8 cellular contexts compared by ENCODE assay signal in genomic region chr1:150233359-150234308, GRCh38. TPM values are rescaled to one million over a fixed set of nuclear protein-coding genes. Genes with fewer than 3 reads are reported as not detected.
DNase-seq lines count a peak whose midpoint lies in the region; ATAC-seq and TF ChIP-seq lines count a peak whose summit lies in the region.

No MANE protein-coding gene starts in this region.

- peak overlapping the region; percentile 70 for H3K4me3 ChIP-seq in Jurkat, Clone E6-1 (ENCODE audit: low read length)
- H3K4me3 ChIP-seq in fibroblast of villous mesenchyme (ENCODE audit: low read depth, low read length), result peak overlapping the region; percentile 84
- H3K4me3 ChIP-seq in retinal pigment epithelial cell (ENCODE audit: low read length), result peak overlapping the region; percentile 98

- POLR2A ChIA-PET in activated CD8-positive, alpha-beta T cell treated with anti-CD3 and anti-CD28 coated beads for 36 hours (lab: Charles Lee), result interaction anchor here (0.6 to 2.5 kb wide), 15 partner anchors 9 to 347 kb away, joined by 3 to 11 read pairs (median 4); a partner anchor contains a TSS

- ATAC-seq in activated CD8-positive, alpha-beta T cell treated with anti-CD3 and anti-CD28 coated beads for 36 hours, result no peak

- peaks cover 14 to 22% of the 10 kb centered on the region in 2 donors for H3K36me3 Mint-ChIP-seq in CD14-positive monocyte
- H3K36me3 Mint-ChIP-seq in activated CD8-positive, alpha-beta T cell treated with anti-CD3 and anti-CD28 coated beads for 36 hours (ENCODE audit: low read depth), result peaks cover 30% of the 10 kb centered on the region

- H3K4me1 Mint-ChIP-seq in CD14-positive monocyte, result peaks cover 18% of the 10 kb centered on the region
- peaks cover 12% of the 10 kb centered on the region for H3K4me1 Mint-ChIP-seq in activated CD8-positive, alpha-beta T cell treated with anti-CD3 and anti-CD28 coated beads for 36 hours (ENCODE audit: low read depth)

- no peak overlapping the region for H3K4me3 Mint-ChIP-seq in CD14-positive monocyte
- no peak overlapping the region for H3K4me3 Mint-ChIP-seq in activated CD8-positive, alpha-beta T cell treated with anti-CD3 and anti-CD28 coated beads for 36 hours

- peak overlapping the region in 6 of 7 donors; percentile 96 to 99 (median 98) for H3K27ac Mint-ChIP-seq in CD14-positive monocyte
- no peak overlapping the region for H3K27ac Mint-ChIP-seq in activated CD8-positive, alpha-beta T cell treated with anti-CD3 and anti-CD28 coated beads for 36 hours

- TF ChIP-seq CTCF in CD14-positive monocyte (IDR thresholded peaks at IDR 0.05), result no peak
- no peak for TF ChIP-seq CTCF in activated CD8-positive, alpha-beta T cell treated with anti-CD3 and anti-CD28 coated beads for 36 hours (IDR thresholded peaks at IDR 0.05)
- TF ChIP-seq CTCF in fibroblast of villous mesenchyme (IDR thresholded peaks at IDR 0.05; ENCODE audit: insufficient read depth, low read depth, low read length), result no peak
- no peak for TF ChIP-seq CTCF in retinal pigment epithelial cell (conservative IDR thresholded peaks at IDR 0.05; ENCODE audit: low read depth, low read length)

- peaks cover 0 to 2% (median 0%) of the 10 kb centered on the region in 3 donors for H3K27me3 Mint-ChIP-seq in CD14-positive monocyte (ENCODE audit: low read depth in 3 of 3)
- no peaks in the 10 kb centered on the region for H3K27me3 Mint-ChIP-seq in activated CD8-positive, alpha-beta T cell treated with anti-CD3 and anti-CD28 coated beads for 36 hours

- CTCF ChIA-PET in activated CD8-positive, alpha-beta T cell treated with anti-CD3 and anti-CD28 coated beads for 36 hours (lab: Charles Lee), result interaction anchor here (0.6 to 1.3 kb wide), 3 partner anchors 14 to 153 kb away, joined by 3 to 4 read pairs (median 3); no protein-coding TSS in a partner anchor

- intact Hi-C loops in CD14-positive monocyte (cut with micrococcal nuclease) (loop anchor here in 1 of 2 donors (10.0 kb wide), 1 partner anchor 49 kb away; no protein-coding TSS in a partner anchor), posterior cingulate gyrus (cut with DNase I) (loop anchor here (2.0 to 10.0 kb wide), 2 partner anchors 19 to 51 kb away; partner anchors contain the start of gene CIART)
- intact Hi-C loops in activated CD8-positive, alpha-beta T cell treated with anti-CD3 and anti-CD28 coated beads for 36 hours (cut with micrococcal nuclease), result no loop called here

- no peaks in the 10 kb centered on the region for H3K9me3 Mint-ChIP-seq in CD14-positive monocyte
- H3K9me3 Mint-ChIP-seq in activated CD8-positive, alpha-beta T cell treated with anti-CD3 and anti-CD28 coated beads for 36 hours, result no peaks in the 10 kb centered on the region

- DNase-seq in CD14-positive monocyte (ENCODE audit: low spot score), result no peak
- DNase-seq in Jurkat, Clone E6-1 (ENCODE audit: low read depth, low spot score), result no peak
- peak; percentile 77 for DNase-seq in activated CD8-positive, alpha-beta T cell treated with anti-CD3 and anti-CD28 coated beads for 36 hours
- DNase-seq in fibroblast of villous mesenchyme (ENCODE audit: low read depth), result peak; percentile 47
- no peak for DNase-seq in retinal pigment epithelial cell (ENCODE audit: low read depth)
- no peak for DNase-seq in posterior cingulate gyrus
- DNase-seq in activated gamma-delta T cell treated with Interleukin-2 at 50 U/mL for 16 hours, result no peak
- DNase-seq in NCI-H1694 treated with DMSO at 0.1 percent for 48 hours (lab: John Stamatoyannopoulos, UW), result no peak

RNA-seq across cellular contexts. Expression of gene ANP32E, which starts 2.3 kb away (rescaled TPM):
- 10 to 100 TPM; 20.4 to 26.6 TPM for polyA plus RNA-seq in CD14-positive monocyte
- 225 TPM for polyA plus RNA-seq in Jurkat, Clone E6-1 (2012; ENCODE audit: insufficient read depth, insufficient read length)
- total RNA-seq in activated CD8-positive, alpha-beta T cell treated with anti-CD3 and anti-CD28 coated beads for 36 hours, result 100 to 1,000 TPM; 174 to 185 TPM
- total RNA-seq in fibroblast of villous mesenchyme, result 27.4 and 30.7 TPM in 2 replicates

RNA-seq across cellular contexts. Expression of gene CA14, which starts 23.9 kb away (rescaled TPM):
- polyA plus RNA-seq in CD14-positive monocyte, result not detected
- not detected for polyA plus RNA-seq in Jurkat, Clone E6-1 (2012; ENCODE audit: insufficient read depth, insufficient read length)
- not detected for total RNA-seq in activated CD8-positive, alpha-beta T cell treated with anti-CD3 and anti-CD28 coated beads for 36 hours
- total RNA-seq in fibroblast of villous mesenchyme, result not detected in 2 replicates

RNA-seq across cellular contexts. Expression of gene APH1A, which starts 35.2 kb away (rescaled TPM):
- polyA plus RNA-seq in CD14-positive monocyte, result 10 to 100 TPM; 83.7 to 83.9 TPM
- 83.6 TPM for polyA plus RNA-seq in Jurkat, Clone E6-1 (2012; ENCODE audit: insufficient read depth, insufficient read length)
- 10 to 100 TPM; 83.7 to 87.4 TPM for total RNA-seq in activated CD8-positive, alpha-beta T cell treated with anti-CD3 and anti-CD28 coated beads for 36 hours
- 84.4 and 103 TPM in 2 replicates for total RNA-seq in fibroblast of villous mesenchyme

RNA-seq across cellular contexts. Expression of gene C1orf54, which starts 39.0 kb away (rescaled TPM):
- 10 to 100 TPM in 1 of 2 donors, 1 to 10 TPM in 1; 9.2 to 14.5 TPM for polyA plus RNA-seq in CD14-positive monocyte
- 4.1 TPM for polyA plus RNA-seq in Jurkat, Clone E6-1 (2012; ENCODE audit: insufficient read depth, insufficient read length)
- 1 to 10 TPM in 1 of 2 experiments, under 1 TPM in 1; 0.90 to 1.3 TPM for total RNA-seq in activated CD8-positive, alpha-beta T cell treated with anti-CD3 and anti-CD28 coated beads for 36 hours
- total RNA-seq in fibroblast of villous mesenchyme, result 7.3 and 13.5 TPM in 2 replicates

RNA-seq across cellular contexts. Expression of gene CIART, which starts 48.7 kb away (rescaled TPM):
- polyA plus RNA-seq in CD14-positive monocyte, result not detected
- not detected for polyA plus RNA-seq in Jurkat, Clone E6-1 (2012; ENCODE audit: insufficient read depth, insufficient read length)
- 1 to 10 TPM; 3.6 to 5.1 TPM for total RNA-seq in activated CD8-positive, alpha-beta T cell treated with anti-CD3 and anti-CD28 coated beads for 36 hours
- total RNA-seq in fibroblast of villous mesenchyme, result 6.5 and 8.1 TPM in 2 replicates

Comparison
In these comparisons a context has a peak if more than half of its experiments do, and no peak if none do; other contexts are left out.
1. DNase-seq: peak in activated CD8-positive, alpha-beta T cell treated with anti-CD3 and anti-CD28 coated beads for 36 hours (single experiment) and fibroblast of villous mesenchyme (single experiment); none in CD14-positive monocyte (single experiment), Jurkat, Clone E6-1 (single experiment), retinal pigment epithelial cell (single experiment), posterior cingulate gyrus (0 of 10), activated gamma-delta T cell treated with Interleukin-2 at 50 U/mL for 16 hours (single experiment) and NCI-H1694 treated with DMSO at 0.1 percent for 48 hours (single experiment).
2. Peak in every context shown above with its lines, with median percentiles within 50 percentile points of each other: H3K4me3 ChIP-seq.